ENCODE assay signal across 21 cellular contexts in genomic region chrX:26387906-26388305, GRCh38.
"Had no signal": no experiment of that assay in that cellular context is flagged by ENCODE, and none has a peak within 500 bp of the region (broad histone marks: within the 10 kb centered on the region; RNA-seq: fewer than 3 reads in every experiment).

No MANE protein-coding gene starts in this region.

- ATAC-seq: heart right ventricle; left cardiac atrium; left lung; lower lobe of right lung; natural killer cell; psoas muscle; right lobe of liver; stimulated activated memory B cell treated with anti-CD40 and anti-IgM and Interleukin-4, amounts not matched to agents 10 μg/mL and 1 μg/mL and 100 μg/mL, for 72 hours; stimulated activated naive CD8-positive, alpha-beta T cell treated with anti-CD3 and anti-CD28 coated beads, Interleukin-15, amount 100 ng/mL, for 72 hours had no signal

- DNase-seq: heart right ventricle; left cardiac atrium; left lung; lower lobe of right lung; mammary epithelial cell; mesenchymal stem cell; natural killer cell; nephron progenitor cell; occipital lobe; psoas muscle; right lobe of liver; stimulated activated CD4-positive, alpha-beta T cell treated with anti-CD3 and anti-CD28 coated beads, Interleukin-1b, Interleukin-23, amount 100 ng/mL, for 48 hours; stimulated activated CD4-positive, alpha-beta T cell treated with anti-CD3 and anti-CD28 coated beads, Interleukin-2, amount 100 ng/mL, for 48 hours; stimulated activated CD4-positive, alpha-beta T cell treated with anti-CD3 and anti-CD28 coated beads, Interleukin-4, amount 100 ng/mL, for 4 hours; stimulated activated CD8-positive, alpha-beta memory T cell treated with anti-CD3 and anti-CD28 coated beads, Interleukin-4, amount 100 ng/mL, for 48 hours; stimulated activated naive CD4-positive, alpha-beta T cell treated with Interleukin-2 at 50 U/mL for 16 hours; stimulated activated naive CD8-positive, alpha-beta T cell treated with anti-CD3 and anti-CD28 coated beads, Interleukin-15, amount 100 ng/mL, for 72 hours; substantia nigra; uterus had no signal

- FAIRE-seq: keratinocyte had no signal
